ENCODE assay signal across 6 cellular contexts in genomic region chr4:53672873-53673272, GRCh38.
"Had no signal": no experiment of that assay in that cellular context is flagged by ENCODE, and none has a peak within 500 bp of the region (broad histone marks: within the 10 kb centered on the region; RNA-seq: fewer than 3 reads in every experiment).

No MANE protein-coding gene starts in this region.

- DNase-seq: H9, HCEC 1CT, IMR-90, KG1 had no signal

- ATAC-seq: GM23338, K562 had no signal

- H3K4me3 ChIP-seq: GM23338, K562 had no signal
